ENCODE assay signal across 10 cellular contexts in the genomic region with DNA sequence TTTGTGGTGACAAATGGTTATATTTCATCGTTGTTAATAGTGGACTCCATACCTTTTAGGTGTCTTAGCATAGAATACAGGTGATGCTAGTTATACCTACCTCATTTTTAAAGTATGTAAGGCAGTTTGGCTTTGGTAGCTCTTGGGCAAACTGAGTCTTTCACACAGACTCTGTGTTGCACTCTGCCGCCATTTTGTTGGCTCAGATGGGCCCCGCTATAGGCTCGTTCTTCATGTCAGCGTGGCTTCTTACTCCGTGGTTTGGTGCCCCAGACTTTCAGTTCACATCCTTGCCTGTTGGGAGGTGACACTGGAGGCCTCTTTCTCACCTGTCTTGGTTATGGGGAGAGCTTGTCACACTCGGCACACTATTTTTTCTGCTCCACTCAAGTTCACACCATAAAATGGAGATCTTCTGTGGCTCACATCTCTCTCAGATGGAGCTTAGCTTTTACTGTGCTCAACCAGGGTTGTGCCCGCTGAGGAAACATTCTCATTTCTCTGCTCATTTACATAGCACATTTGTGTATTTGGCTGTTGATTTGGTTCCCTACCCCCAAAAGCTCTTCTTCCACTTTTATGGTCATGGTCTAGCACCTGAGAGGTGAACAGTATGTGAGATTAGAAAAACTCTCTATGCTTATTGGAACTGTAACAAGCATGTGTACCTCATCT.
DNase-seq lines count a peak whose midpoint lies in the region; ATAC-seq and TF ChIP-seq lines count a peak whose summit lies in the region.
"Had no signal": no experiment of that assay in that cellular context is flagged by ENCODE, and none has a peak within 500 bp of the region (broad histone marks: within the 10 kb centered on the region; RNA-seq: fewer than 3 reads in every experiment).

No MANE protein-coding gene starts in this region.

- H3K4me1 ChIP-seq in left ventricle myocardium inferior (peaks cover 96% of the 10 kb centered on the region), transverse colon (peaks cover 28 to 72% (median 52%) of the 10 kb centered on the region in 4 donors)

- intact Hi-C loops in left ventricle myocardium inferior (cut with micrococcal nuclease): loop anchor here (5.0 kb wide), 1 partner anchor 33 kb away; no protein-coding TSS in a partner anchor
- intact Hi-C loops in Right ventricle myocardium superior (cut with DNase I): no loop called here
- intact Hi-C loops in activated B cell treated with CpG ODN at 0.5 μM for 24 hours (cut with micrococcal nuclease): loop anchor here (1.0 to 10.0 kb wide), 6 partner anchors 11 to 325 kb away; no protein-coding TSS in a partner anchor
- intact Hi-C loops in transverse colon (cut with DNase I; ENCODE audit: low total_unique reads): no loop called here

- H3K4me3 Mint-ChIP-seq in activated B cell treated with CpG ODN at 0.5 μM for 24 hours: peak overlapping the region; percentile 73

- in situ Hi-C loops in transverse colon (cut with MboI; ENCODE audit: low pct_ligation_motif_present in 1 of 4, low pct_unique_long_range_greater_than_20kb in 1 of 4, low sequenced_read_pairs in 3 of 4): no loop called here

- CTCF ChIA-PET in activated B cell treated with CpG ODN at 0.5 μM for 24 hours (lab: Charles Lee): interaction anchor here (0.6 to 2.0 kb wide), 9 partner anchors 26 to 448 kb away, joined by 3 to 8 read pairs (median 4); no protein-coding TSS in a partner anchor

- POLR2A ChIA-PET in activated B cell treated with CpG ODN at 0.5 μM for 24 hours (lab: Charles Lee): interaction anchor here (0.5 to 5.5 kb wide), 26 partner anchors 9 to 1141 kb away, joined by 3 to 100 read pairs (median 8); a partner anchor contains a TSS

- peak overlapping the region; percentile 96 for H3K27ac Mint-ChIP-seq in activated B cell treated with CpG ODN at 0.5 μM for 24 hours

- H3K27ac ChIP-seq in left ventricle myocardium inferior (replicated peaks) (peak overlapping the region; percentile 86), transverse colon (peak overlapping the region; percentile 84 to 88 (median 86))

- H3K27me3 ChIP-seq in left ventricle myocardium inferior (ENCODE audit: low read depth) (no peaks in the 10 kb centered on the region), transverse colon (no peaks in the 10 kb centered on the region)

- no peak for TF ChIP-seq EP300 in transverse colon (IDR thresholded peaks at IDR 0.05; ENCODE audit: low read depth)

- WGBS in transverse colon (ENCODE audit: low coverage in 1 of 2), 2 donors: 87% methylated on average over 8 of the region's 8 CpGs; no CpG with 5 or more reads in 1 of the 2 donors

- no peak for TF ChIP-seq POLR2A in transverse colon (IDR thresholded peaks at IDR 0.05)

- no peak for TF ChIP-seq CTCF in left ventricle myocardium inferior (IDR thresholded peaks at IDR 0.05; ENCODE audit: borderline replicate concordance)
- TF ChIP-seq CTCF in activated B cell treated with CpG ODN at 0.5 μM for 24 hours (IDR thresholded peaks at IDR 0.05): no peak
- TF ChIP-seq CTCF in transverse colon (IDR thresholded peaks at IDR 0.05): no peak

- H3K9me3 ChIP-seq in left ventricle myocardium inferior (replicated peaks): no peaks in the 10 kb centered on the region
- no peaks in the 10 kb centered on the region for H3K9me3 ChIP-seq in transverse colon

- no peak overlapping the region for H3K4me3 ChIP-seq in left ventricle myocardium inferior
- no peak overlapping the region for H3K4me3 ChIP-seq in transverse colon

- H3K9me3 Mint-ChIP-seq in activated B cell treated with CpG ODN at 0.5 μM for 24 hours: peaks cover 2% of the 10 kb centered on the region

- DNase-seq in left ventricle myocardium inferior (no peak), Right ventricle myocardium superior (no peak), activated B cell treated with CpG ODN at 0.5 μM for 24 hours (no peak), transverse colon (no peak), NCI-H146 (lab: John Stamatoyannopoulos, UW) (no peak), ecto neural progenitor cell (ENCODE audit: low spot score) (no peak)
- DNase-seq in activated effector memory CD4-positive, alpha-beta T cell treated with anti-CD3 and anti-CD28 coated beads, Interleukin-2, amount 50 U/mL, for 16 hours: no peak
- DNase-seq: DMS 273 treated with DMSO at 0.1 percent for 48 hours, NCI-H1436 treated with DMSO at 0.1 percent for 48 hours had no signal

- H3K36me3 ChIP-seq in left ventricle myocardium inferior (peaks cover 17% of the 10 kb centered on the region), transverse colon (no peaks in the 10 kb centered on the region)

- peaks cover 46% of the 10 kb centered on the region for H3K36me3 Mint-ChIP-seq in activated B cell treated with CpG ODN at 0.5 μM for 24 hours (ENCODE audit: low read depth)

- ATAC-seq in Right ventricle myocardium superior (ENCODE audit: poor library complexity): no peak
- peak; percentile 55 for ATAC-seq in HG02763 (IDR thresholded peaks at IDR 0.05; ENCODE audit: unreplicated experiment)
- peak; percentile 78 for ATAC-seq in activated B cell treated with CpG ODN at 0.5 μM for 24 hours (ENCODE audit: low read depth)

- H3K27me3 Mint-ChIP-seq in activated B cell treated with CpG ODN at 0.5 μM for 24 hours: no peaks in the 10 kb centered on the region

- H3K4me1 Mint-ChIP-seq in activated B cell treated with CpG ODN at 0.5 μM for 24 hours: peaks cover 90% of the 10 kb centered on the region

Comparison
In these comparisons a context has a peak if more than half of its experiments do, and no peak if none do; other contexts are left out.
1. intact Hi-C loops: an anchor here in left ventricle myocardium inferior (5.0 kb wide) and activated B cell treated with CpG ODN at 0.5 μM for 24 hours (1.0 to 10.0 kb wide); none called in Right ventricle myocardium superior and transverse colon.